In genomic region chr6:158571826-158572652, GRCh38 we compare ENCODE assay signal across 1 cellular context.
TF ChIP-seq lines count a peak whose summit lies in the region.

No MANE protein-coding gene starts in this region.

TF ChIP-seq in HepG2, 621 proteins besides CTCF, POLR2A, EP300 and RAD21 (continued from another document and continues in another):
- peak; percentile 72; the same call in 1 of the 2 replicates for TF ChIP-seq ZBTB10 (CRISPR knock-in tag; IDR thresholded peaks at IDR 0.05; ENCODE audit: borderline replicate concordance)
- TF ChIP-seq ZNF709 (CRISPR knock-in tag; IDR thresholded peaks at IDR 0.05) = peak; percentile 99
- peak; percentile 46; the same call in 1 of the 2 replicates for TF ChIP-seq TOE1 (CRISPR knock-in tag; IDR thresholded peaks at IDR 0.05)
- TF ChIP-seq, protein P1, sequence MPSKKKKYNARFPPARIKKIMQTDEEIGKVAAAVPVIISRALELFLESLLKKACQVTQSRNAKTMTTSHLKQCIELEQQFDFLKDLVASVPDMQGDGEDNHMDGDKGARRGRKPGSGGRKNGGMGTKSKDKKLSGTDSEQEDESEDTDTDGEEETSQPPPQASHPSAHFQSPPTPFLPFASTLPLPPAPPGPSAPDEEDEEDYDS (CRISPR knock-in tag; IDR thresholded peaks at IDR 0.05) = peak; percentile 90
- peak; percentile 99 for TF ChIP-seq ERF (CRISPR knock-in tag; IDR thresholded peaks at IDR 0.05)
- peak; percentile 97 for TF ChIP-seq MLX (CRISPR knock-in tag; IDR thresholded peaks at IDR 0.05)
- TF ChIP-seq ZNF451 (CRISPR knock-in tag; IDR thresholded peaks at IDR 0.05) = peak; percentile 100
- TF ChIP-seq ZNF570 (CRISPR knock-in tag; IDR thresholded peaks at IDR 0.05; ENCODE audit: borderline replicate concordance) = 0 out of 2 replicates have a peak, but pooled peaks have one; percentile 34
- TF ChIP-seq ARNTL (CRISPR knock-in tag; IDR thresholded peaks at IDR 0.05) = peak; percentile 97
- TF ChIP-seq, protein P2, sequence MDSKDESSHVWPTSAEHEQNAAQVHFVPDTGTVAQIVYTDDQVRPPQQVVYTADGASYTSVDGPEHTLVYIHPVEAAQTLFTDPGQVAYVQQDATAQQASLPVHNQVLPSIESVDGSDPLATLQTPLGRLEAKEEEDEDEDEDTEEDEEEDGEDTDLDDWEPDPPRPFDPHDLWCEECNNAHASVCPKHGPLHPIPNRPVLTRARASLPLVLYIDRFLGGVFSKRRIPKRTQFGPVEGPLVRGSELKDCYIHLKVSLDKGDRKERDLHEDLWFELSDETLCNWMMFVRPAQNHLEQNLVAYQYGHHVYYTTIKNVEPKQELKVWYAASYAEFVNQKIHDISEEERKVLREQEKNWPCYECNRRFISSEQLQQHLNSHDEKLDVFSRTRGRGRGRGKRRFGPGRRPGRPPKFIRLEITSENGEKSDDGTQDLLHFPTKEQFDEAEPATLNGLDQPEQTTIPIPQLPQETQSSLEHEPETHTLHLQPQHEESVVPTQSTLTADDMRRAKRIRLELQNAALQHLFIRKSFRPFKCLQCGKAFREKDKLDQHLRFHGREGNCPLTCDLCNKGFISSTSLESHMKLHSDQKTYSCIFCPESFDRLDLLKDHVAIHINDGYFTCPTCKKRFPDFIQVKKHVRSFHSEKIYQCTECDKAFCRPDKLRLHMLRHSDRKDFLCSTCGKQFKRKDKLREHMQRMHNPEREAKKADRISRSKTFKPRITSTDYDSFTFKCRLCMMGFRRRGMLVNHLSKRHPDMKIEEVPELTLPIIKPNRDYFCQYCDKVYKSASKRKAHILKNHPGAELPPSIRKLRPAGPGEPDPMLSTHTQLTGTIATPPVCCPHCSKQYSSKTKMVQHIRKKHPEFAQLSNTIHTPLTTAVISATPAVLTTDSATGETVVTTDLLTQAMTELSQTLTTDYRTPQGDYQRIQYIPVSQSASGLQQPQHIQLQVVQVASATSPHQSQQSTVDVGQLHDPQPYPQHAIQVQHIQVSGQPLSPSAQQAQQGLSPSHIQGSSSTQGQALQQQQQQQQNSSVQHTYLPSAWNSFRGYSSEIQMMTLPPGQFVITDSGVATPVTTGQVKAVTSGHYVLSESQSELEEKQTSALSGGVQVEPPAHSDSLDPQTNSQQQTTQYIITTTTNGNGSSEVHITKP (CRISPR knock-in tag; IDR thresholded peaks at IDR 0.05; ENCODE audit: low read depth) = peak; percentile 87
- TF ChIP-seq, protein P3, sequence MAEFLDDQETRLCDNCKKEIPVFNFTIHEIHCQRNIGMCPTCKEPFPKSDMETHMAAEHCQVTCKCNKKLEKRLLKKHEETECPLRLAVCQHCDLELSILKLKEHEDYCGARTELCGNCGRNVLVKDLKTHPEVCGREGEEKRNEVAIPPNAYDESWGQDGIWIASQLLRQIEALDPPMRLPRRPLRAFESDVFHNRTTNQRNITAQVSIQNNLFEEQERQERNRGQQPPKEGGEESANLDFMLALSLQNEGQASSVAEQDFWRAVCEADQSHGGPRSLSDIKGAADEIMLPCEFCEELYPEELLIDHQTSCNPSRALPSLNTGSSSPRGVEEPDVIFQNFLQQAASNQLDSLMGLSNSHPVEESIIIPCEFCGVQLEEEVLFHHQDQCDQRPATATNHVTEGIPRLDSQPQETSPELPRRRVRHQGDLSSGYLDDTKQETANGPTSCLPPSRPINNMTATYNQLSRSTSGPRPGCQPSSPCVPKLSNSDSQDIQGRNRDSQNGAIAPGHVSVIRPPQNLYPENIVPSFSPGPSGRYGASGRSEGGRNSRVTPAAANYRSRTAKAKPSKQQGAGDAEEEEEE (CRISPR knock-in tag; IDR thresholded peaks at IDR 0.05; ENCODE audit: borderline replicate concordance) = peak; percentile 99
- TF ChIP-seq ZNF24 (IDR thresholded peaks at IDR 0.05) = no peak
- TF ChIP-seq THAP11 (CRISPR knock-in tag; IDR thresholded peaks at IDR 0.05) = peak; percentile 88
- peak; percentile 90 for TF ChIP-seq ASH2L (IDR thresholded peaks at IDR 0.05; ENCODE audit: insufficient read length, low read depth, low read length)
- peak; percentile 100 for TF ChIP-seq UBTF (CRISPR knock-in tag; IDR thresholded peaks at IDR 0.05)
- peak; percentile 84 for TF ChIP-seq ZNF768 (CRISPR knock-in tag; IDR thresholded peaks at IDR 0.05)
- peak; percentile 95 for TF ChIP-seq ZBTB7A (CRISPR knock-in tag; IDR thresholded peaks at IDR 0.05)
- TF ChIP-seq SMC3 (IDR thresholded peaks at IDR 0.05; ENCODE audit: low read length) = no peak
- TF ChIP-seq, protein P4, sequence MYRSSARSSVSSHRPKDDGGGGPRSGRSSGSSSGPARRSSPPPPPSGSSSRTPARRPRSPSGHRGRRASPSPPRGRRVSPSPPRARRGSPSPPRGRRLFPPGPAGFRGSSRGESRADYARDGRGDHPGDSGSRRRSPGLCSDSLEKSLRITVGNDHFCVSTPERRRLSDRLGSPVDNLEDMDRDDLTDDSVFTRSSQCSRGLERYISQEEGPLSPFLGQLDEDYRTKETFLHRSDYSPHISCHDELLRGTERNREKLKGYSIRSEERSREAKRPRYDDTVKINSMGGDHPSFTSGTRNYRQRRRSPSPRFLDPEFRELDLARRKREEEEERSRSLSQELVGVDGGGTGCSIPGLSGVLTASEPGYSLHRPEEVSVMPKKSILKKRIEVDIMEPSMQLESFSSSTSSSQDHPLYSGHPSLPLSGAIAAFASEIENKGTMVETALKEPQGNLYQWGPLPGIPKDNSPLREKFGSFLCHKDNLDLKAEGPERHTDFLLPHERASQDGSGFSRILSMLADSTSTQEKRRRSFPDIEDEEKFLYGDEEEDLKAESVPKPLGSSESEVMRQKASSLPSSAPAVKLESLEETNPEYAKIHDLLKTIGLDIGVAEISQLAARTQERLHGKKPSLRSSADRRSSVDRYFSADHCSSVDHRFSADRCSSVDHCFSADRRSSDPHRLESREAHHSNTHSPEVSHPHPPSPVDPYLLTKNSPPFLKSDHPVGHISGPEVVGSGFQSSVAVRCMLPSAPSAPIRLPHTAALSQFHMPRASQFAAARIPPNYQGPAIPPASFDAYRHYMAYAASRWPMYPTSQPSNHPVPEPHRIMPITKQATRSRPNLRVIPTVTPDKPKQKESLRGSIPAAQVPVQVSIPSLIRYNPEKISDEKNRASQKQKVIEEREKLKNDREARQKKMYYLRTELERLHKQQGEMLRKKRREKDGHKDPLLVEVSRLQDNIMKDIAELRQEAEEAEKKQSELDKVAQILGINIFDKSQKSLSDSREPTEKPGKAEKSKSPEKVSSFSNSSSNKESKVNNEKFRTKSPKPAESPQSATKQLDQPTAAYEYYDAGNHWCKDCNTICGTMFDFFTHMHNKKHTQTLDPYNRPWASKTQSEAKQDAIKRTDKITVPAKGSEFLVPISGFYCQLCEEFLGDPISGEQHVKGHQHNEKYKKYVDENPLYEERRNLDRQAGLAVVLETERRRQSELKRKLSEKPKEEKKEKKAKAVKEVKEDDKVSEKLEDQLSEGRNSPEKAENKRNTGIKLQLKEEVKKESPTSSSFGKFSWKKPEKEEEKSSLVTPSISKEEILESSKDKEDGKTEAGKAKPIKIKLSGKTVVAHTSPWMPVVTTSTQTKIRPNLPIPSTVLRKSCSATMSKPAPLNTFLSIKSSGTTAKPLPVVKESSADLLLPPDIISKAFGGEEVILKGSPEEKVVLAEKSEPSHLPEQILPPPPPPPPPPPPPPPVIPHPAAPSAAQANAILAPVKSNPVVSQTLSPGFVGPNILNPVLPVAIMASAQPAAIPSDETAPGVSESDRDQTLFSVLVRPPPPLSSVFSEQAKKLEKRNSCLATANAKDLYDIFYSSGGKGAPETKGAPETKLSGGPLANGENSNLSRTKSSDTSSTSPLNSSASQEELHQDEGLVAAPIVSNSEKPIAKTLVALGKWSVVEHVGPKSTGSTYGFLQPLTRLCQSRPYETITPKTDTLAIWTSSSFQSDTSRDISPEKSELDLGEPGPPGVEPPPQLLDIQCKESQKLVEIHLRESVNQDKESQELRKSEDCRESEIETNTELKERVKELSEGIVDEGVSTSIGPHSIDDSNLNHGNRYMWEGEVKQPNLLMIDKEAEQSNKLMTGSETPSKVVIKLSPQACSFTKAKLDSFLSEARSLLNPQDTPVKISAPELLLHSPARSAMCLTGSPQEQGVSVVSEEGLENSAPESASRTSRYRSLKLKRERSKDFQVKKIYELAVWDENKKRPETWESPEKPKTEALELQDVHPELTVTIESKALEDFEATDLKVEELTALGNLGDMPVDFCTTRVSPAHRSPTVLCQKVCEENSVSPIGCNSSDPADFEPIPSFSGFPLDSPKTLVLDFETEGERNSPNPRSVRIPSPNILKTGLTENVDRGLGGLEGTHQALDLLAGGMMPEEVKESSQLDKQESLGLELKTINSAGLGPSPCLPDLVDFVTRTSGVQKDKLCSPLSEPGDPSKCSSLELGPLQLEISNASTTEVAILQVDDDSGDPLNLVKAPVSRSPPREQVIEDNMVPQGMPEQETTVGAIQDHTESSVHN (CRISPR knock-in tag; IDR thresholded peaks at IDR 0.05) = peak; percentile 98
- TF ChIP-seq E2F5 (CRISPR knock-in tag; conservative IDR thresholded peaks at IDR 0.05) = no peak; the same call in 1 of the 2 replicates
- TF ChIP-seq HES4 (CRISPR knock-in tag; IDR thresholded peaks at IDR 0.05; ENCODE audit: borderline replicate concordance) = peak; percentile 89; the same call in 1 of the 2 replicates
- no peak; the same call in 1 of the 2 replicates for TF ChIP-seq ZNF841 (CRISPR knock-in tag; IDR thresholded peaks at IDR 0.05; ENCODE audit: borderline replicate concordance)
- TF ChIP-seq ZBTB38 (CRISPR knock-in tag; IDR thresholded peaks at IDR 0.05) = peak; percentile 100
- peak; percentile 95; the same call in 2 of the 3 replicates for TF ChIP-seq MXI1 (IDR thresholded peaks at IDR 0.05; ENCODE audit: borderline replicate concordance, low read depth, low read length)
- TF ChIP-seq EEA1 (CRISPR knock-in tag; IDR thresholded peaks at IDR 0.05; ENCODE audit: borderline replicate concordance) = peak; percentile 66; the same call in 1 of the 2 replicates
- TF ChIP-seq GATA4 (IDR thresholded peaks at IDR 0.05; ENCODE audit: borderline replicate concordance, low read depth) = peak; percentile 86
- peak; percentile 99 for TF ChIP-seq CBX5 (CRISPR knock-in tag; IDR thresholded peaks at IDR 0.05; ENCODE audit: borderline replicate concordance)
- 0 out of 2 replicates have a peak, but pooled peaks have one; percentile 21 for TF ChIP-seq FOXA1 (IDR thresholded peaks at IDR 0.05)
- peak; percentile 98 for TF ChIP-seq FOXA1 (CRISPR knock-in tag; IDR thresholded peaks at IDR 0.05)
- TF ChIP-seq CERS6 (CRISPR knock-in tag; IDR thresholded peaks at IDR 0.05) = 0 out of 2 replicates have a peak, but pooled peaks have one; percentile 89
- peak; percentile 91 for TF ChIP-seq PITX1 (CRISPR knock-in tag; IDR thresholded peaks at IDR 0.05)
- peak; percentile 86; the same call in 1 of the 2 replicates for TF ChIP-seq HOXD1 (CRISPR knock-in tag; IDR thresholded peaks at IDR 0.05)
- no peak; the same call in 1 of the 2 replicates for TF ChIP-seq ZNF747 (CRISPR knock-in tag; IDR thresholded peaks at IDR 0.05; ENCODE audit: borderline replicate concordance)
- peak; percentile 95 for TF ChIP-seq SOX5 (CRISPR knock-in tag; IDR thresholded peaks at IDR 0.05; ENCODE audit: borderline replicate concordance)
- TF ChIP-seq SCMH1 (CRISPR knock-in tag; IDR thresholded peaks at IDR 0.05; ENCODE audit: borderline replicate concordance) = no peak
- peak; percentile 64; the same call in 1 of the 2 replicates for TF ChIP-seq ADNP (CRISPR knock-in tag; IDR thresholded peaks at IDR 0.05)
- TF ChIP-seq ZNF329 (CRISPR knock-in tag; IDR thresholded peaks at IDR 0.05; ENCODE audit: low read depth) = peak; percentile 92
